ENCODE assay signal across 14 cellular contexts in the genomic region with DNA sequence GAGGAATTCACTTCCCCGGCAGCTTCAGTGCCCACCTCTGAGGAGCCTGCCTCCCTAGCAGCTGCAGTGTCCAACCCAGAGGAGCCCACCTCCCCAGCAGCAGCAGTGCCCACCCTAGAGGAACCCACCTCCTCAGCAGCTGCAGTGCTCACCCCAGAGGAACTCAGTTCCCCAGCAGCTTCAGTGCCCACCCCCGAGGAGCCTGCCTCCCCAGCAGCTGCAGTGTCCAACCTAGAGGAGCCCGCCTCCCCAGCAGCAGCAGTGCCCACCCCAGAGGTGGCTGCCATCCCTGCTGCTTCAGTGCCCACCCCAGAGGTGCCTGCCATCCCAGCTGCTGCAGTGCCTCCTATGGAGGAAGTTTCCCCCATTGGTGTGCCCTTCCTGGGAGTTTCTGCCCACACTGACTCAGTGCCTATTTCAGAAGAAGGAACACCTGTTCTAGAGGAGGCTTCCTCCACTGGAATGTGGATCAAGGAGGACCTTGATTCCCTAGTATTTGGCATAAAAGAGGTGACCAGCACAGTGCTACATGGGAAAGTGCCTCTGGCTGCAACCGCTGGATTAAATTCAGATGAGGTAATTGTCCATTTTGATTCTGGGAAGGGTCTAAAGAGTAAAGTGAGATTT.
DNase-seq lines count a peak whose midpoint lies in the region; ATAC-seq and TF ChIP-seq lines count a peak whose summit lies in the region.
"Had no signal": no experiment of that assay in that cellular context is flagged by ENCODE, and none has a peak within 500 bp of the region (broad histone marks: within the 10 kb centered on the region; RNA-seq: fewer than 3 reads in every experiment).

No MANE protein-coding gene starts in this region.

- no peak overlapping the region for H2AFZ ChIP-seq in DND-41 (ENCODE audit: low read depth, low read length)

- intact Hi-C loops in gastrocnemius medialis (cut with DNase I; ENCODE audit: low total_unique reads) = loop anchor here (10.0 kb wide), 1 partner anchor 121 kb away; no protein-coding TSS in a partner anchor

- DNase-seq in DND-41 = no peak
- peak; percentile 35 to 56 for DNase-seq in SJCRH30
- no peak for DNase-seq in gastrocnemius medialis
- DNase-seq in NCI-H2227 treated with DMSO at 0.1 percent for 48 hours (lab: John Stamatoyannopoulos, UW) = no peak
- no peak for DNase-seq in activated CD4-positive, CD25-positive, alpha-beta regulatory T cell (lab: John Stamatoyannopoulos, UW)
- DNase-seq: activated CD4-positive, alpha-beta T cell treated with anti-CD3 and anti-CD28 coated beads, Interleukin-2, amount 50 U/mL, for 4 hours; activated gamma-delta T cell treated with Interleukin-2 at 50 U/mL for 16 hours; cortex of kidney; head of caudate nucleus; mammary epithelial cell; NCI-H2029 had no signal

- ATAC-seq in DND-41 (ENCODE audit: insufficient read depth, low read depth) (no peak), gastroesophageal sphincter (no peak), gastrocnemius medialis (peak in 1 of 2 donors; percentile 43), GM18520 (IDR thresholded peaks at IDR 0.05; ENCODE audit: unreplicated experiment) (no peak), HG02938 (IDR thresholded peaks at IDR 0.05; ENCODE audit: unreplicated experiment) (no peak)

- H3K36me3 ChIP-seq in DND-41 (ENCODE audit: insufficient read depth, low read length) (peaks cover 49% of the 10 kb centered on the region), SJCRH30 (peaks cover 29% of the 10 kb centered on the region), gastroesophageal sphincter (peaks cover 0 to 14% of the 10 kb centered on the region in 2 donors), gastrocnemius medialis (no peaks in the 10 kb centered on the region)

- H3K27ac ChIP-seq in DND-41 (ENCODE audit: low read length) = peak overlapping the region; percentile 45; the same call in 1 of the 2 replicates
- peak overlapping the region; percentile 21 for H3K27ac ChIP-seq in SJCRH30
- peak overlapping the region in 3 of 4 donors; percentile 11 to 51 (median 18) for H3K27ac ChIP-seq in gastroesophageal sphincter
- H3K27ac ChIP-seq in gastrocnemius medialis = peak overlapping the region; percentile 20 to 56 (median 32)

- WGBS in gastroesophageal sphincter (ENCODE audit: low coverage in 1 of 2), 2 donors = 10% methylated on average over 1 of the region's 4 CpGs; no CpG with 5 or more reads in 1 of the 2 donors

- no peaks in the 10 kb centered on the region for H3K9me3 ChIP-seq in DND-41 (ENCODE audit: insufficient read depth, low read length, severe bottlenecking)
- no peaks in the 10 kb centered on the region for H3K9me3 ChIP-seq in SJCRH30 (replicated peaks)
- no peaks in the 10 kb centered on the region for H3K9me3 ChIP-seq in gastroesophageal sphincter
- H3K9me3 ChIP-seq in gastrocnemius medialis = no peaks in the 10 kb centered on the region

- peaks cover 72% of the 10 kb centered on the region for H3K4me1 ChIP-seq in DND-41 (ENCODE audit: insufficient read depth, low read length)
- H3K4me1 ChIP-seq in SJCRH30 = peaks cover 58% of the 10 kb centered on the region
- peaks cover 13 to 95% (median 47%) of the 10 kb centered on the region in 3 donors for H3K4me1 ChIP-seq in gastroesophageal sphincter
- peaks cover 74 to 78% of the 10 kb centered on the region in 2 donors for H3K4me1 ChIP-seq in gastrocnemius medialis

- TF ChIP-seq POLR2A in gastroesophageal sphincter (IDR thresholded peaks at IDR 0.05) (no peak), gastrocnemius medialis (IDR thresholded peaks at IDR 0.05) (no peak)

- H3K9ac ChIP-seq in DND-41 (ENCODE audit: low read depth, low read length) = 0 out of 2 replicates have a peak overlapping the region, but pooled peaks have one; percentile 11

- H3K27me3 ChIP-seq in DND-41 (ENCODE audit: insufficient read depth, low read length, poor library complexity) (no peaks in the 10 kb centered on the region), SJCRH30 (no peaks in the 10 kb centered on the region), gastroesophageal sphincter (no peaks in the 10 kb centered on the region), gastrocnemius medialis (no peaks in the 10 kb centered on the region)

- peak overlapping the region; percentile 56 for H3K4me2 ChIP-seq in DND-41 (ENCODE audit: insufficient read depth, low read length)

- H4K20me1 ChIP-seq in DND-41 (ENCODE audit: insufficient read depth, low read length) = peaks cover 53% of the 10 kb centered on the region

- in situ Hi-C loops in gastrocnemius medialis (cut with MboI; ENCODE audit: low sequenced_read_pairs in 4 of 4) = no loop called here

- no peak for TF ChIP-seq EP300 in gastroesophageal sphincter (IDR thresholded peaks at IDR 0.05)

- H3K79me2 ChIP-seq in DND-41 (ENCODE audit: insufficient read depth, low read length) = peaks cover 89% of the 10 kb centered on the region

- H3K4me3 ChIP-seq in DND-41 (ENCODE audit: low read depth in 1 of 2, low read length in 2 of 2) (peak overlapping the region in 1 of 2 experiments; percentile 9; a peak in 1 of 4 replicates), SJCRH30 (no peak overlapping the region), gastroesophageal sphincter (peak overlapping the region in 1 of 2 donors; percentile 8), gastrocnemius medialis (peak overlapping the region in 3 of 4 donors; percentile 7 to 13 (median 10))

- TF ChIP-seq CTCF in DND-41 (IDR thresholded peaks at IDR 0.05; ENCODE audit: borderline replicate concordance, extremely low read depth, low read length, poor library complexity, severe bottlenecking) (no peak), gastroesophageal sphincter (IDR thresholded peaks at IDR 0.05) (no peak), gastrocnemius medialis (IDR thresholded peaks at IDR 0.05 in 4 of 5, conservative IDR thresholded peaks at IDR 0.05 in 1 of 5) (no peak)

Comparison
In these comparisons a context has a peak if more than half of its experiments do, and no peak if none do; other contexts are left out.
1. DNase-seq: peak in SJCRH30 (2 of 2); none in DND-41 (single experiment), gastrocnemius medialis (0 of 2), NCI-H2227 treated with DMSO at 0.1 percent for 48 hours (single experiment) and activated CD4-positive, CD25-positive, alpha-beta regulatory T cell (0 of 4).
2. Peak in every context shown above with its lines, with median percentiles within 50 percentile points of each other: H3K27ac ChIP-seq.